ENCODE assay signal across 11 cellular contexts in genomic region chr2:130374587-130375290, GRCh38. TPM values are rescaled to one million over a fixed set of nuclear protein-coding genes. Genes with fewer than 3 reads are reported as not detected.
DNase-seq lines count a peak whose midpoint lies in the region; ATAC-seq and TF ChIP-seq lines count a peak whose summit lies in the region.
"Had no signal": no experiment of that assay in that cellular context is flagged by ENCODE, and none has a peak within 500 bp of the region (broad histone marks: within the 10 kb centered on the region; RNA-seq: fewer than 3 reads in every experiment).

No MANE protein-coding gene starts in this region.

- H3K4me3 Mint-ChIP-seq in CD8-positive, alpha-beta memory T cell, result peak overlapping the region in 6 of 7 donors; percentile 37 to 97 (median 68)
- H3K4me3 Mint-ChIP-seq in IgD-negative memory B cell, result peak overlapping the region in 2 of 4 donors; percentile 25 to 86
- H3K4me3 Mint-ChIP-seq in central memory CD8-positive, alpha-beta T cell, result no peak overlapping the region
- H3K4me3 Mint-ChIP-seq in naive thymus-derived CD8-positive, alpha-beta T cell, result peak overlapping the region in 6 of 10 donors; percentile 1 to 80 (median 38)
- H3K4me3 Mint-ChIP-seq in stimulated activated naive B cell treated with anti-CD40 and anti-IgM and Interleukin-4, amounts not matched to agents 10 μg/mL and 1 μg/mL and 100 μg/mL, for 72 hours, result peak overlapping the region in 1 of 2 donors; percentile 60

- H3K27me3 Mint-ChIP-seq in CD8-positive, alpha-beta memory T cell, result no peaks in the 10 kb centered on the region
- peaks cover 1% of the 10 kb centered on the region for H3K27me3 Mint-ChIP-seq in IgD-negative memory B cell
- no peaks in the 10 kb centered on the region for H3K27me3 Mint-ChIP-seq in central memory CD8-positive, alpha-beta T cell
- no peaks in the 10 kb centered on the region for H3K27me3 Mint-ChIP-seq in naive thymus-derived CD8-positive, alpha-beta T cell
- H3K27me3 Mint-ChIP-seq in stimulated activated naive B cell treated with anti-CD40 and anti-IgM and Interleukin-4, amounts not matched to agents 10 μg/mL and 1 μg/mL and 100 μg/mL, for 72 hours, result no peaks in the 10 kb centered on the region

- WGBS in stomach, 5 donors, result 79 to 91% (median 89%) methylated on average over 9 of the region's 9 CpGs

- H3K4me1 Mint-ChIP-seq in CD8-positive, alpha-beta memory T cell, result peaks cover 68 to 94% (median 92%) of the 10 kb centered on the region in 3 donors
- peaks cover 57 to 75% (median 71%) of the 10 kb centered on the region in 3 donors for H3K4me1 Mint-ChIP-seq in IgD-negative memory B cell
- peaks cover 81% of the 10 kb centered on the region for H3K4me1 Mint-ChIP-seq in central memory CD8-positive, alpha-beta T cell
- H3K4me1 Mint-ChIP-seq in naive thymus-derived CD8-positive, alpha-beta T cell, result peaks cover 40 to 90% (median 85%) of the 10 kb centered on the region in 4 donors
- H3K4me1 Mint-ChIP-seq in stimulated activated naive B cell treated with anti-CD40 and anti-IgM and Interleukin-4, amounts not matched to agents 10 μg/mL and 1 μg/mL and 100 μg/mL, for 72 hours, result peaks cover 64 to 79% of the 10 kb centered on the region in 2 donors

- no peak for ATAC-seq in central memory CD8-positive, alpha-beta T cell (replicated peaks; ENCODE audit: extremely low read depth, poor library complexity, severe bottlenecking)
- no peak for ATAC-seq in naive thymus-derived CD8-positive, alpha-beta T cell
- no peak for ATAC-seq in stimulated activated naive B cell treated with anti-CD40 and anti-IgM and Interleukin-4, amounts not matched to agents 10 μg/mL and 1 μg/mL and 100 μg/mL, for 72 hours (replicated peaks)

- H3K36me3 ChIP-seq in CD8-positive, alpha-beta memory T cell (ENCODE audit: insufficient read depth, low read length), result no peaks in the 10 kb centered on the region
- peaks cover 0 to 29% (median 26%) of the 10 kb centered on the region in 4 donors for H3K36me3 ChIP-seq in stomach
- H3K36me3 ChIP-seq: breast epithelium had no signal

- TF ChIP-seq CTCF in stomach (IDR thresholded peaks at IDR 0.05), result no peak

- no peak overlapping the region for H3K27ac ChIP-seq in CD8-positive, alpha-beta memory T cell (ENCODE audit: low read depth, low read length)
- H3K27ac ChIP-seq in stomach, result no peak overlapping the region
- H3K27ac ChIP-seq: breast epithelium had no signal

- H3K36me3 Mint-ChIP-seq in CD8-positive, alpha-beta memory T cell, result peaks cover 5 to 31% (median 7%) of the 10 kb centered on the region in 3 donors
- H3K36me3 Mint-ChIP-seq in IgD-negative memory B cell, result peaks cover 6% of the 10 kb centered on the region
- peaks cover 15% of the 10 kb centered on the region for H3K36me3 Mint-ChIP-seq in central memory CD8-positive, alpha-beta T cell (ENCODE audit: insufficient read depth)
- peaks cover 0 to 6% (median 6%) of the 10 kb centered on the region in 3 donors for H3K36me3 Mint-ChIP-seq in naive thymus-derived CD8-positive, alpha-beta T cell
- peaks cover 39 to 63% of the 10 kb centered on the region in 2 donors for H3K36me3 Mint-ChIP-seq in stimulated activated naive B cell treated with anti-CD40 and anti-IgM and Interleukin-4, amounts not matched to agents 10 μg/mL and 1 μg/mL and 100 μg/mL, for 72 hours

- no peaks in the 10 kb centered on the region for H3K9me3 ChIP-seq in CD8-positive, alpha-beta memory T cell (ENCODE audit: low read length)
- H3K9me3 ChIP-seq in stomach, result no peaks in the 10 kb centered on the region
- H3K9me3 ChIP-seq: breast epithelium had no signal

- DNase-seq in CD8-positive, alpha-beta memory T cell, result no peak
- DNase-seq in central memory CD8-positive, alpha-beta T cell (ENCODE audit: low spot score in 2 of 2), result no peak
- no peak for DNase-seq in naive thymus-derived CD8-positive, alpha-beta T cell
- no peak for DNase-seq in stomach
- DNase-seq in stimulated activated naive B cell treated with anti-CD40 and anti-IgM and Interleukin-4, amounts not matched to agents 10 μg/mL and 1 μg/mL and 100 μg/mL, for 72 hours, result no peak
- DNase-seq in cerebellar nuclear complex (lab: John Stamatoyannopoulos, UW), result no peak
- no peak for DNase-seq in T1000 (lab: John Stamatoyannopoulos, UW)
- DNase-seq: activated CD4-positive, alpha-beta T cell treated with anti-CD3 and anti-CD28 coated beads for 48 hours; NCI-H1694 treated with DMSO at 0.1 percent for 48 hours had no signal

- CTCF ChIA-PET in CD8-positive, alpha-beta memory T cell (lab: Charles Lee), result interaction anchor here (1.1 kb wide), 1 partner anchor 30 kb away, joined by 3 read pairs; no protein-coding TSS in a partner anchor

- peak overlapping the region in 6 of 8 donors; percentile 13 to 91 (median 58) for H3K27ac Mint-ChIP-seq in CD8-positive, alpha-beta memory T cell
- peak overlapping the region; percentile 75 to 93 (median 92) for H3K27ac Mint-ChIP-seq in IgD-negative memory B cell
- peak overlapping the region; percentile 82 for H3K27ac Mint-ChIP-seq in central memory CD8-positive, alpha-beta T cell (ENCODE audit: low read depth)
- peak overlapping the region in 8 of 10 donors; percentile 8 to 86 (median 48) for H3K27ac Mint-ChIP-seq in naive thymus-derived CD8-positive, alpha-beta T cell
- H3K27ac Mint-ChIP-seq in stimulated activated naive B cell treated with anti-CD40 and anti-IgM and Interleukin-4, amounts not matched to agents 10 μg/mL and 1 μg/mL and 100 μg/mL, for 72 hours, result no peak overlapping the region

- no peaks in the 10 kb centered on the region for H3K9me3 Mint-ChIP-seq in CD8-positive, alpha-beta memory T cell
- no peaks in the 10 kb centered on the region for H3K9me3 Mint-ChIP-seq in IgD-negative memory B cell
- no peaks in the 10 kb centered on the region for H3K9me3 Mint-ChIP-seq in central memory CD8-positive, alpha-beta T cell
- no peaks in the 10 kb centered on the region for H3K9me3 Mint-ChIP-seq in naive thymus-derived CD8-positive, alpha-beta T cell
- H3K9me3 Mint-ChIP-seq in stimulated activated naive B cell treated with anti-CD40 and anti-IgM and Interleukin-4, amounts not matched to agents 10 μg/mL and 1 μg/mL and 100 μg/mL, for 72 hours, result peaks cover 1 to 5% of the 10 kb centered on the region in 2 donors

- intact Hi-C loops in stomach (cut with DNase I; ENCODE audit: low total_unique reads), result no loop called here

- H3K4me1 ChIP-seq in CD8-positive, alpha-beta memory T cell (ENCODE audit: insufficient read depth, low read length), result peaks cover 42% of the 10 kb centered on the region
- H3K4me1 ChIP-seq in stomach, result peaks cover 16 to 57% (median 42%) of the 10 kb centered on the region in 4 donors

- POLR2A ChIA-PET in CD8-positive, alpha-beta memory T cell (lab: Charles Lee), result interaction anchor here (0.5 kb wide), 1 partner anchor 9 kb away, joined by 3 read pairs; no protein-coding TSS in a partner anchor
- POLR2A ChIA-PET in naive thymus-derived CD8-positive, alpha-beta T cell (lab: Charles Lee), result no interaction called here

- TF ChIP-seq EP300 in stomach (IDR thresholded peaks at IDR 0.05), result no peak

- H3K27me3 ChIP-seq in CD8-positive, alpha-beta memory T cell (ENCODE audit: insufficient read depth, low read length, poor library complexity, severe bottlenecking), result no peaks in the 10 kb centered on the region
- no peaks in the 10 kb centered on the region for H3K27me3 ChIP-seq in stomach
- H3K27me3 ChIP-seq: breast epithelium had no signal

- no peak for TF ChIP-seq POLR2A in stomach (IDR thresholded peaks at IDR 0.05)

- H3K4me3 ChIP-seq in CD8-positive, alpha-beta memory T cell (ENCODE audit: low read length), result no peak overlapping the region
- H3K4me3 ChIP-seq in stomach, result no peak overlapping the region
- H3K4me3 ChIP-seq: breast epithelium had no signal

RNA-seq across cellular contexts. Expression of gene PTPN18, which starts 18.9 kb away (rescaled TPM):
- total RNA-seq in CD8-positive, alpha-beta memory T cell, result 10 to 100 TPM; 55.1 to 60.0 TPM
- polyA plus RNA-seq in CD8-positive, alpha-beta memory T cell, result 77.7 TPM
- polyA plus RNA-seq in IgD-negative memory B cell, result 124 TPM
- total RNA-seq in naive thymus-derived CD8-positive, alpha-beta T cell, result 10 to 100 TPM; 40.5 to 42.8 TPM
- polyA plus RNA-seq in naive thymus-derived CD8-positive, alpha-beta T cell, result 10 to 100 TPM; 33.7 to 47.5 (median 33.9) TPM
- 100 to 1,000 TPM in 2 of 5 donors, 10 to 100 TPM in 3; 38.6 to 177 (median 92.6) TPM for total RNA-seq in stomach
- 10 to 100 TPM; 37.0 to 54.3 (median 42.8) TPM for polyA plus RNA-seq in stomach

RNA-seq across cellular contexts. Expression of gene IMP4, which starts 32.0 kb away (rescaled TPM):
- total RNA-seq in CD8-positive, alpha-beta memory T cell, result 100 to 1,000 TPM; 227 to 239 TPM
- polyA plus RNA-seq in CD8-positive, alpha-beta memory T cell, result 86.8 TPM
- polyA plus RNA-seq in IgD-negative memory B cell (102 TPM), stomach (100 to 1,000 TPM in 1 of 3 donors, 10 to 100 TPM in 2; 84.4 to 128 (median 85.5) TPM)
- total RNA-seq in naive thymus-derived CD8-positive, alpha-beta T cell, result 10 to 100 TPM; 94.0 to 99.6 TPM
- 10 to 100 TPM; 58.4 to 96.7 (median 84.9) TPM for polyA plus RNA-seq in naive thymus-derived CD8-positive, alpha-beta T cell
- 10 to 100 TPM; 14.2 to 88.7 (median 43.7) TPM for total RNA-seq in stomach
